Comparison of ENCODE assay signal across 7 cellular contexts in genomic region chr18:51123046-51123395, GRCh38.
"Had no signal": no experiment of that assay in that cellular context is flagged by ENCODE, and none has a peak within 500 bp of the region (broad histone marks: within the 10 kb centered on the region; RNA-seq: fewer than 3 reads in every experiment).

No MANE protein-coding gene starts in this region.

- H3K27ac ChIP-seq: HL-60 had no signal

- H3K36me3 ChIP-seq: HAP-1 had no signal

- H3K4me1 ChIP-seq: HAP-1 had no signal

- H3K9me3 ChIP-seq: HAP-1 had no signal

- H3K4me3 ChIP-seq: GM23338, HAP-1, K562 had no signal

- DNase-seq: HFFc6, IMR-90 had no signal

- ATAC-seq: GM23338, HCT116, K562 had no signal

- H3K4me2 ChIP-seq: GM23338 had no signal
